ENCODE assay signal across 10 cellular contexts in genomic region chr13:21033224-21033855, GRCh38. TPM values are rescaled to one million over a fixed set of nuclear protein-coding genes. Genes with fewer than 3 reads are reported as not detected.
DNase-seq lines count a peak whose midpoint lies in the region; FAIRE-seq and TF ChIP-seq lines count a peak whose summit lies in the region.
"Had no signal": no experiment of that assay in that cellular context is flagged by ENCODE, and none has a peak within 500 bp of the region (broad histone marks: within the 10 kb centered on the region; RNA-seq: fewer than 3 reads in every experiment).

No MANE protein-coding gene starts in this region.

- WGBS in smooth muscle cell (ENCODE audit: low lambda C conversion rate), result 76% methylated on average over 8 of the region's 8 CpGs

- H3K9me3 ChIP-seq in keratinocyte (ENCODE audit: control insufficient read depth, low read depth, low read length) (no peaks in the 10 kb centered on the region), smooth muscle cell (replicated peaks; ENCODE audit: low read depth) (no peaks in the 10 kb centered on the region)

- peaks cover 6% of the 10 kb centered on the region for H3K9me1 ChIP-seq in keratinocyte (ENCODE audit: control insufficient read depth, extremely low read depth, insufficient read depth, low read length)

- dilution Hi-C loops in keratinocyte (cut with MboI; ENCODE audit: extremely low pct_ligation_motif_present, low sequenced_read_pairs), result no loop called here

- peaks cover 16% of the 10 kb centered on the region for H3K4me1 ChIP-seq in keratinocyte (ENCODE audit: control insufficient read depth, extremely low read depth, insufficient read depth, low read length)
- H3K4me1 ChIP-seq in smooth muscle cell (ENCODE audit: low read depth), result peaks cover 10% of the 10 kb centered on the region

- H3K27ac ChIP-seq in keratinocyte (ENCODE audit: control insufficient read depth, insufficient read depth, low read length), result peak overlapping the region; percentile 25
- peak overlapping the region; percentile 75 for H3K27ac ChIP-seq in smooth muscle cell (ENCODE audit: low read depth)

- H3K36me3 ChIP-seq in keratinocyte (ENCODE audit: control insufficient read depth in 2 of 2, extremely low read depth in 1 of 2, insufficient read depth in 2 of 2, low read length in 2 of 2) (peaks cover 0 to 1% of the 10 kb centered on the region in 2 experiments), smooth muscle cell (ENCODE audit: low read depth) (no peaks in the 10 kb centered on the region)

- H3K27ac Mint-ChIP-seq in MCF 10A (ENCODE audit: low read depth, unreplicated experiment), result peak overlapping the region; percentile 97

- intact Hi-C loops in MCF 10A (cut with micrococcal nuclease), result no loop called here

- peak overlapping the region; percentile 44 for H3K4me2 ChIP-seq in keratinocyte (ENCODE audit: control insufficient read depth, extremely low read depth, insufficient read depth, low read depth, low read length)
- peak overlapping the region; percentile 32 for H3K4me2 ChIP-seq in smooth muscle cell

- H3K79me2 ChIP-seq in keratinocyte (ENCODE audit: control insufficient read depth, insufficient read depth, low read length) (peaks cover 90% of the 10 kb centered on the region), smooth muscle cell (ENCODE audit: low read depth) (peaks cover 98% of the 10 kb centered on the region)

- POLR2A ChIA-PET in MCF 10A (lab: Yijun Ruan, JAX), result interaction anchor here (0.7 to 5.1 kb wide), 10 partner anchors 10 to 426 kb away, joined by 3 to 35 read pairs (median 6); partner anchors contain the start of genes LATS2 and ZDHHC20

- peak; percentile 32 for DNase-seq in HCEC 1CT
- peak; percentile 44 for DNase-seq in MCF 10A (ENCODE audit: unreplicated experiment)
- DNase-seq in keratinocyte (ENCODE audit: low read depth, low spot score), result no peak
- DNase-seq in smooth muscle cell (lab: John Stamatoyannopoulos, UW; ENCODE audit: unreplicated experiment), result no peak
- no peak for DNase-seq in NCI-H146 treated with DMSO at 0.1 percent for 48 hours (lab: John Stamatoyannopoulos, UW; ENCODE audit: unreplicated experiment)
- DNase-seq in ecto neural progenitor cell (ENCODE audit: low spot score), result no peak
- no peak for DNase-seq in SKM-1 treated with dmso at 0.1 percent for 144 hours (lab: John Stamatoyannopoulos, UW; ENCODE audit: unreplicated experiment)
- DNase-seq in GDM1 (lab: John Stamatoyannopoulos, UW), result no peak

- no peaks in the 10 kb centered on the region for H3K27me3 ChIP-seq in keratinocyte (ENCODE audit: control insufficient read depth, extremely low read depth, insufficient read depth, low read length)
- H3K27me3 ChIP-seq in smooth muscle cell (ENCODE audit: low read depth), result no peaks in the 10 kb centered on the region

- BruUV-seq in MCF 10A (replicated peaks; lab: Mats Ljungman, UMichigan), result no TSS peak

- H3K9me3 Mint-ChIP-seq in MCF 10A (ENCODE audit: unreplicated experiment), result no peaks in the 10 kb centered on the region

- peaks cover 23% of the 10 kb centered on the region for H3K36me3 Mint-ChIP-seq in MCF 10A (ENCODE audit: insufficient read depth, unreplicated experiment)

- H2AFZ ChIP-seq in keratinocyte (ENCODE audit: control insufficient read depth, low read length), result no peak overlapping the region
- no peak overlapping the region for H2AFZ ChIP-seq in smooth muscle cell (ENCODE audit: low read depth)

- peaks cover 14% of the 10 kb centered on the region for H3F3A ChIP-seq in smooth muscle cell (ENCODE audit: low read depth)

- H3K4me3 Mint-ChIP-seq in MCF 10A (ENCODE audit: unreplicated experiment), result peak overlapping the region; percentile 72

- H3K9ac ChIP-seq in keratinocyte (ENCODE audit: control insufficient read depth, extremely low read depth, insufficient read depth, low read length) (no peak overlapping the region), smooth muscle cell (ENCODE audit: low read depth) (no peak overlapping the region)

- H4K20me1 ChIP-seq in keratinocyte (ENCODE audit: control insufficient read depth, extremely low read depth, insufficient read depth, low read length), result peaks cover 15% of the 10 kb centered on the region
- peaks cover 97% of the 10 kb centered on the region for H4K20me1 ChIP-seq in smooth muscle cell (ENCODE audit: low read depth)

- H3K4me3 ChIP-seq in keratinocyte (ENCODE audit: control insufficient read depth in 2 of 3, extremely low read depth in 1 of 3, insufficient read depth in 2 of 3, low read depth in 1 of 3, low read length in 3 of 3) (no peak overlapping the region), smooth muscle cell (no peak overlapping the region)
- H3K4me3 ChIP-seq: skin epidermis had no signal

- no peak for TF ChIP-seq CTCF in MCF 10A (IDR thresholded peaks at IDR 0.05; ENCODE audit: unreplicated experiment)
- TF ChIP-seq CTCF in keratinocyte (optimal IDR thresholded peaks at IDR 0.05 in 1 of 3, IDR thresholded peaks at IDR 0.05 in 1 of 3, conservative IDR thresholded peaks at IDR 0.05 in 1 of 3; ENCODE audit: extremely low read depth in 1 of 3, insufficient read depth in 2 of 3, low read length in 3 of 3), result no peak
- TF ChIP-seq CTCF in smooth muscle cell (IDR thresholded peaks at IDR 0.05; ENCODE audit: borderline replicate concordance, insufficient read depth, poor library complexity, severe bottlenecking), result no peak

- CTCF ChIA-PET in MCF 10A (lab: Yijun Ruan, JAX), result interaction anchor here (0.6 to 1.1 kb wide), 3 partner anchors 11 to 99 kb away, joined by 3 read pairs; no protein-coding TSS in a partner anchor

- FAIRE-seq in keratinocyte (lab: Jason Lieb, UNC), result peak; percentile 72
- FAIRE-seq: H1 had no signal

- no peaks in the 10 kb centered on the region for H3K27me3 Mint-ChIP-seq in MCF 10A (ENCODE audit: insufficient read depth, unreplicated experiment)

- peaks cover 39% of the 10 kb centered on the region for H3K4me1 Mint-ChIP-seq in MCF 10A (ENCODE audit: insufficient read depth, unreplicated experiment)

RNA-seq across cellular contexts. Expression of gene LATS2, which starts 28.0 kb away (rescaled TPM):
- 28.7 and 32.3 TPM in 2 replicates for total RNA-seq in MCF 10A (2022)
- 5.3 to 9.2 TPM (median 6.7 TPM) in 3 replicates for polyA plus RNA-seq in keratinocyte
- 9.3 TPM for polyA plus RNA-seq in keratinocyte (2011; ENCODE audit: low read depth)
- polyA plus RNA-seq in keratinocyte (2011; cell fraction: cytosol; rRNA removed), result 6.1 and 6.3 TPM in 2 replicates
- polyA plus RNA-seq in keratinocyte (2011; cell fraction: nucleus; rRNA removed), result 12.7 and 13.3 TPM in 2 replicates
- 10.7 and 11.1 TPM in 2 replicates for polyA plus RNA-seq in keratinocyte (2012; ENCODE audit: low replicate concordance)
- polyA minus RNA-seq in keratinocyte, result 7.9 to 14.1 TPM (median 11.0 TPM) in 3 replicates
- 10.0 TPM for polyA minus RNA-seq in keratinocyte (2011; cell fraction: cytosol; rRNA and poly(A)+ RNA removed)
- 13.7 and 17.0 TPM in 2 replicates for polyA minus RNA-seq in keratinocyte (2011; cell fraction: nucleus; rRNA and poly(A)+ RNA removed)
- 20.8 and 26.4 TPM in 2 replicates for total RNA-seq in smooth muscle cell
- 6.9 and 8.9 TPM in 2 replicates for polyA plus RNA-seq in smooth muscle cell

Comparison
In these comparisons a context has a peak if more than half of its experiments do, and no peak if none do; other contexts are left out.
1. DNase-seq: peak in HCEC 1CT (single experiment) and MCF 10A (single experiment); none in keratinocyte (single experiment), smooth muscle cell (single experiment), NCI-H146 treated with DMSO at 0.1 percent for 48 hours (single experiment), ecto neural progenitor cell (single experiment), SKM-1 treated with dmso at 0.1 percent for 144 hours (single experiment) and GDM1 (single experiment).